ENCODE assay signal across 15 cellular contexts in the genomic region with DNA sequence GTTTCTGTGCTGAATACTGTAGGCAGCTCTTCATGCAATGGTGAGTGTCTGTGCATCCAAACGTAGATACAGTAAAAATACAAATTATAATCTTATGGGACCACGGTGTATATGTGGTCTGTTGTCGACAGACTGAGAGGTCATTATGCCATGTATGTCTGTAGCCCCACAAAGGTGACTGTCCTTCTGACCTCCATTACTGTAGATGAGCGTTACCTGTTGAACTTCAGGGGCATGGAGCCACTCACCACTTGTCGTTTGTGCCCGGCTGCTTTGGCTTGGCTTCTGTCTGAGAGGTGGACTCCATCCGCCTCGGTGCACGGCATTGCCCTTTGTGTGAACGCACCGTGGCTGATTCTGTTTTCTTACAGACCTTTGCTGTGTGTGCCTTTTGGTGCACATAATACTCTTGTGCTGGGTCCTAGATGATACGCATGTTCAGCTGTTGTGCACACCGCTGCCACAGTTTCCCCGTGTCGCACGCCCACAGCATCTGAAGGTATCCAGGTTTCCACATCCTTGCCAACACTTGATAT. TPM values are rescaled to one million over a fixed set of nuclear protein-coding genes. Genes with fewer than 3 reads are reported as not detected.
DNase-seq lines count a peak whose midpoint lies in the region; ATAC-seq and TF ChIP-seq lines count a peak whose summit lies in the region.
"Had no signal": no experiment of that assay in that cellular context is flagged by ENCODE, and none has a peak within 500 bp of the region (broad histone marks: within the 10 kb centered on the region; RNA-seq: fewer than 3 reads in every experiment).

No MANE protein-coding gene starts in this region.

- ATAC-seq in naive thymus-derived CD8-positive, alpha-beta T cell: no peak
- ATAC-seq in HG03342 (IDR thresholded peaks at IDR 0.05; ENCODE audit: unreplicated experiment): no peak
- ATAC-seq: esophagus mucosa had no signal

- peaks cover 29 to 49% of the 10 kb centered on the region in 2 donors for H3K36me3 Mint-ChIP-seq in CD4-positive, alpha-beta memory T cell
- peaks cover 2% of the 10 kb centered on the region for H3K36me3 Mint-ChIP-seq in IgD-negative memory B cell
- peaks cover 51% of the 10 kb centered on the region for H3K36me3 Mint-ChIP-seq in activated naive CD8-positive, alpha-beta T cell treated with anti-CD3 and anti-CD28 coated beads for 36 hours
- peaks cover 0 to 48% (median 9%) of the 10 kb centered on the region in 3 donors for H3K36me3 Mint-ChIP-seq in naive thymus-derived CD8-positive, alpha-beta T cell

- TF ChIP-seq CTCF in foreskin fibroblast (IDR thresholded peaks at IDR 0.05; ENCODE audit: low read depth, low read length): no peak

- POLR2A ChIA-PET in CD4-positive, alpha-beta memory T cell (lab: Charles Lee; ENCODE audit: partially characterized antibody): interaction anchor here (1.4 kb wide), 1 partner anchor 197 kb away, joined by 4 read pairs; no protein-coding TSS in a partner anchor
- POLR2A ChIA-PET in naive thymus-derived CD8-positive, alpha-beta T cell (lab: Charles Lee): no interaction called here

- no peak overlapping the region for H3K4me3 ChIP-seq in CD4-positive, alpha-beta memory T cell (ENCODE audit: low read length in 2 of 2)
- no peak overlapping the region for H3K4me3 ChIP-seq in foreskin fibroblast (ENCODE audit: low read depth in 1 of 2, low read length in 2 of 2)
- H3K4me3 ChIP-seq: cardiac muscle cell, smooth muscle cell had no signal

- no peaks in the 10 kb centered on the region for H3K27me3 ChIP-seq in CD4-positive, alpha-beta memory T cell (ENCODE audit: insufficient read depth, low read length)
- H3K27me3 ChIP-seq: cardiac muscle cell, dorsolateral prefrontal cortex had no signal

- H3K9me3 Mint-ChIP-seq in CD4-positive, alpha-beta memory T cell: no peaks in the 10 kb centered on the region
- H3K9me3 Mint-ChIP-seq in IgD-negative memory B cell: no peaks in the 10 kb centered on the region
- no peaks in the 10 kb centered on the region for H3K9me3 Mint-ChIP-seq in activated naive CD8-positive, alpha-beta T cell treated with anti-CD3 and anti-CD28 coated beads for 36 hours
- H3K9me3 Mint-ChIP-seq in naive thymus-derived CD8-positive, alpha-beta T cell: no peaks in the 10 kb centered on the region

- peaks cover 15% of the 10 kb centered on the region for H3K36me3 ChIP-seq in CD4-positive, alpha-beta memory T cell (ENCODE audit: insufficient read depth, low read length)

- no peak overlapping the region for H3K27ac ChIP-seq in CD4-positive, alpha-beta memory T cell (ENCODE audit: low read depth, low read length)
- H3K27ac ChIP-seq: cardiac muscle cell, dorsolateral prefrontal cortex had no signal

- H3K27me3 Mint-ChIP-seq in CD4-positive, alpha-beta memory T cell: no peaks in the 10 kb centered on the region
- H3K27me3 Mint-ChIP-seq in IgD-negative memory B cell: no peaks in the 10 kb centered on the region
- no peaks in the 10 kb centered on the region for H3K27me3 Mint-ChIP-seq in activated naive CD8-positive, alpha-beta T cell treated with anti-CD3 and anti-CD28 coated beads for 36 hours
- H3K27me3 Mint-ChIP-seq in naive thymus-derived CD8-positive, alpha-beta T cell: no peaks in the 10 kb centered on the region

- no peaks in the 10 kb centered on the region for H3K9me3 ChIP-seq in CD4-positive, alpha-beta memory T cell (ENCODE audit: control insufficient read depth in 1 of 2, low read length in 2 of 2)

- H3K27ac Mint-ChIP-seq in CD4-positive, alpha-beta memory T cell: peak overlapping the region in 3 of 7 donors; percentile 22 to 87 (median 24)
- H3K27ac Mint-ChIP-seq in IgD-negative memory B cell: peak overlapping the region in 1 of 3 donors; percentile 79
- no peak overlapping the region for H3K27ac Mint-ChIP-seq in activated naive CD8-positive, alpha-beta T cell treated with anti-CD3 and anti-CD28 coated beads for 36 hours
- H3K27ac Mint-ChIP-seq in naive thymus-derived CD8-positive, alpha-beta T cell: peak overlapping the region in 4 of 10 donors; percentile 25 to 86 (median 30)

- H3K4me3 Mint-ChIP-seq in CD4-positive, alpha-beta memory T cell: peak overlapping the region in 6 of 8 donors; percentile 15 to 88 (median 59)
- peak overlapping the region in 3 of 4 donors; percentile 41 to 79 (median 63) for H3K4me3 Mint-ChIP-seq in IgD-negative memory B cell
- H3K4me3 Mint-ChIP-seq in activated naive CD8-positive, alpha-beta T cell treated with anti-CD3 and anti-CD28 coated beads for 36 hours: peak overlapping the region; percentile 34
- peak overlapping the region in 7 of 10 donors; percentile 19 to 89 (median 45) for H3K4me3 Mint-ChIP-seq in naive thymus-derived CD8-positive, alpha-beta T cell

- intact Hi-C loops in CD4-positive, alpha-beta memory T cell (cut with micrococcal nuclease): no loop called here

- H3K4me1 Mint-ChIP-seq in CD4-positive, alpha-beta memory T cell: peaks cover 42 to 77% (median 59%) of the 10 kb centered on the region in 4 donors
- peaks cover 37 to 45% (median 41%) of the 10 kb centered on the region in 3 donors for H3K4me1 Mint-ChIP-seq in IgD-negative memory B cell
- peaks cover 53% of the 10 kb centered on the region for H3K4me1 Mint-ChIP-seq in activated naive CD8-positive, alpha-beta T cell treated with anti-CD3 and anti-CD28 coated beads for 36 hours
- peaks cover 34 to 75% (median 71%) of the 10 kb centered on the region in 4 donors for H3K4me1 Mint-ChIP-seq in naive thymus-derived CD8-positive, alpha-beta T cell

- peaks cover 57% of the 10 kb centered on the region for H3K4me1 ChIP-seq in CD4-positive, alpha-beta memory T cell (ENCODE audit: insufficient read depth, low read length)

- DNase-seq in CD4-positive, alpha-beta memory T cell: no peak
- DNase-seq in activated naive CD8-positive, alpha-beta T cell treated with anti-CD3 and anti-CD28 coated beads for 36 hours: no peak
- DNase-seq in naive thymus-derived CD8-positive, alpha-beta T cell: no peak
- no peak for DNase-seq in foreskin fibroblast
- DNase-seq in NOMO-1 treated with DMSO at 0.1 percent for 48 hours (lab: John Stamatoyannopoulos, UW; ENCODE audit: unreplicated experiment): no peak
- DNase-seq: activated CD4-positive, alpha-beta T cell treated with anti-CD3 and anti-CD28 coated beads, Interleukin-2, amount 50 U/mL, for 1 hour; activated T-cell treated with anti-CD3 and anti-CD28 coated beads, Interleukin-2, amount 50 U/mL, for 48 hours; dorsolateral prefrontal cortex; NCI-H1436 treated with DMSO at 0.1 percent for 48 hours; stimulated activated CD8-positive, alpha-beta memory T cell treated with anti-CD3 and anti-CD28 coated beads, Interleukin-4, amount 100 ng/mL, for 48 hours had no signal

- CTCF ChIA-PET in CD4-positive, alpha-beta memory T cell (lab: Charles Lee; ENCODE audit: partially characterized antibody): no interaction called here

RNA-seq across cellular contexts. Expression of gene UBE3C, which starts 2.9 kb away (rescaled TPM):
- total RNA-seq in CD4-positive, alpha-beta memory T cell: 10 to 100 TPM; 57.5 to 59.7 TPM
- polyA plus RNA-seq in CD4-positive, alpha-beta memory T cell: 10 to 100 TPM; 32.6 to 36.2 TPM
- polyA plus RNA-seq in IgD-negative memory B cell: 15.1 TPM
- 10 to 100 TPM; 75.0 to 75.7 TPM for total RNA-seq in activated naive CD8-positive, alpha-beta T cell treated with anti-CD3 and anti-CD28 coated beads for 36 hours
- total RNA-seq in naive thymus-derived CD8-positive, alpha-beta T cell: 10 to 100 TPM; 55.8 to 59.4 TPM
- polyA plus RNA-seq in naive thymus-derived CD8-positive, alpha-beta T cell: 10 to 100 TPM; 17.5 to 29.0 (median 27.3) TPM
